In genomic region chr22:37050913-37051628, GRCh38 we compare ENCODE assay signal across 8 cellular contexts. TPM values are rescaled to one million over a fixed set of nuclear protein-coding genes. Genes with fewer than 3 reads are reported as not detected.
A peak's percentile ranks its signal among the peaks of the same experiment; 100 is the strongest.
DNase-seq lines count a peak whose midpoint lies in the region; ATAC-seq, FAIRE-seq and TF ChIP-seq lines count a peak whose summit lies in the region.

No MANE protein-coding gene starts in this region.

- intact Hi-C loops in colonic mucosa (cut with DNase I) = no loop called here
- intact Hi-C loops in sciatic nerve (cut with DNase I) = no loop called here

- H3K9me3 ChIP-seq in BE2C (no peaks in the 10 kb centered on the region), colonic mucosa (no peaks in the 10 kb centered on the region)

- FAIRE-seq in urothelium cell line (lab: Jason Lieb, UNC) = no peak

- no peaks in the 10 kb centered on the region for H3K36me3 Mint-ChIP-seq in IgD-negative memory B cell
- no peaks in the 10 kb centered on the region for H3K36me3 Mint-ChIP-seq in natural killer cell treated with Interleukin-12 subunit alpha and Interleukin-12 subunit beta and Interleukin-15 and Interleukin-18, amount 100 ng/mL, for 72 hours

- peak overlapping the region; percentile 63 to 87 (median 76) for H3K4me3 Mint-ChIP-seq in IgD-negative memory B cell
- peak overlapping the region; percentile 65 for H3K4me3 Mint-ChIP-seq in natural killer cell treated with Interleukin-12 subunit alpha and Interleukin-12 subunit beta and Interleukin-15 and Interleukin-18, amount 100 ng/mL, for 72 hours

- H3K4me1 Mint-ChIP-seq in IgD-negative memory B cell = peaks cover 0 to 10% (median 3%) of the 10 kb centered on the region in 3 donors
- H3K4me1 Mint-ChIP-seq in natural killer cell treated with Interleukin-12 subunit alpha and Interleukin-12 subunit beta and Interleukin-15 and Interleukin-18, amount 100 ng/mL, for 72 hours (ENCODE audit: low read depth in 2 of 2) = peaks cover 5 to 11% of the 10 kb centered on the region in 2 donors

- peak overlapping the region; percentile 54 for H3K4me3 ChIP-seq in BE2C (ENCODE audit: low read depth, low read length)
- peak overlapping the region; percentile 69 for H3K4me3 ChIP-seq in colonic mucosa

- no peaks in the 10 kb centered on the region; the same call in 1 of the 2 replicates for H3K36me3 ChIP-seq in BE2C
- no peaks in the 10 kb centered on the region for H3K36me3 ChIP-seq in colonic mucosa

- peaks cover 3% of the 10 kb centered on the region for H3K27me3 Mint-ChIP-seq in IgD-negative memory B cell
- no peaks in the 10 kb centered on the region for H3K27me3 Mint-ChIP-seq in natural killer cell treated with Interleukin-12 subunit alpha and Interleukin-12 subunit beta and Interleukin-15 and Interleukin-18, amount 100 ng/mL, for 72 hours

- no peak for DNase-seq in BE2C
- DNase-seq in colonic mucosa = no peak
- DNase-seq in natural killer cell treated with Interleukin-12 subunit alpha and Interleukin-12 subunit beta and Interleukin-15 and Interleukin-18, amount 100 ng/mL, for 72 hours (ENCODE audit: low spot score) = no peak
- DNase-seq in urothelium cell line (ENCODE audit: low spot score) = no peak
- DNase-seq in AG08395 (ENCODE audit: low spot score) = no peak
- DNase-seq in T-helper 9 cell = no peak
- DNase-seq in sciatic nerve (ENCODE audit: low spot score) = no peak

- H3K4me1 ChIP-seq in BE2C = peaks cover 5% of the 10 kb centered on the region
- peaks cover 18% of the 10 kb centered on the region for H3K4me1 ChIP-seq in colonic mucosa

- no peak for ATAC-seq in natural killer cell treated with Interleukin-12 subunit alpha and Interleukin-12 subunit beta and Interleukin-15 and Interleukin-18, amount 100 ng/mL, for 72 hours
- ATAC-seq in sciatic nerve = no peak

- no peak for TF ChIP-seq CTCF in BE2C (IDR thresholded peaks at IDR 0.05; ENCODE audit: low read depth, low read length)
- TF ChIP-seq CTCF in colonic mucosa (IDR thresholded peaks at IDR 0.05) = no peak

- H3K27ac Mint-ChIP-seq in IgD-negative memory B cell = peak overlapping the region in 1 of 3 donors; percentile 77
- no peak overlapping the region for H3K27ac Mint-ChIP-seq in natural killer cell treated with Interleukin-12 subunit alpha and Interleukin-12 subunit beta and Interleukin-15 and Interleukin-18, amount 100 ng/mL, for 72 hours

- peak overlapping the region; percentile 56 to 72 for H3K9ac ChIP-seq in colonic mucosa (ENCODE audit: low read depth in 2 of 2, low read length in 2 of 2)

- H3K27me3 ChIP-seq in BE2C = no peaks in the 10 kb centered on the region
- no peaks in the 10 kb centered on the region for H3K27me3 ChIP-seq in colonic mucosa

- peaks cover 0 to 2% (median 0%) of the 10 kb centered on the region in 3 donors for H3K9me3 Mint-ChIP-seq in IgD-negative memory B cell
- no peaks in the 10 kb centered on the region for H3K9me3 Mint-ChIP-seq in natural killer cell treated with Interleukin-12 subunit alpha and Interleukin-12 subunit beta and Interleukin-15 and Interleukin-18, amount 100 ng/mL, for 72 hours

- peak overlapping the region; percentile 81 for H3K27ac ChIP-seq in colonic mucosa

RNA-seq across cellular contexts. Expression of gene KCTD17, which starts 0.5 kb away (rescaled TPM):
- 105 TPM for polyA plus RNA-seq in BE2C (2012; ENCODE audit: insufficient read depth, insufficient read length, low read depth)
- polyA plus RNA-seq in IgD-negative memory B cell = 13.3 TPM
- total RNA-seq in colonic mucosa (10 to 100 TPM; 25.4 to 39.9 TPM), sciatic nerve (17.5 TPM)
- total RNA-seq in natural killer cell treated with Interleukin-12 subunit alpha and Interleukin-12 subunit beta and Interleukin-15 and Interleukin-18, amount 100 ng/mL, for 72 hours = 10 to 100 TPM; 30.5 to 43.8 TPM

RNA-seq across cellular contexts. Expression of gene MPST, which starts 31.5 kb away (rescaled TPM):
- 113 TPM for polyA plus RNA-seq in BE2C (2012; ENCODE audit: insufficient read depth, insufficient read length, low read depth)
- polyA plus RNA-seq in IgD-negative memory B cell = 16.2 TPM
- total RNA-seq in colonic mucosa (100 to 1,000 TPM; 217 to 259 TPM), sciatic nerve (36.4 TPM)
- total RNA-seq in natural killer cell treated with Interleukin-12 subunit alpha and Interleukin-12 subunit beta and Interleukin-15 and Interleukin-18, amount 100 ng/mL, for 72 hours = 10 to 100 TPM; 27.6 to 51.1 TPM

RNA-seq across cellular contexts. Expression of gene TST, which starts 31.8 kb away (rescaled TPM):
- 11.4 TPM for polyA plus RNA-seq in BE2C (2012; ENCODE audit: insufficient read depth, insufficient read length, low read depth)
- 3.8 TPM for polyA plus RNA-seq in IgD-negative memory B cell
- 100 to 1,000 TPM; 410 to 474 TPM for total RNA-seq in colonic mucosa
- 10 to 100 TPM; 12.2 to 17.9 TPM for total RNA-seq in natural killer cell treated with Interleukin-12 subunit alpha and Interleukin-12 subunit beta and Interleukin-15 and Interleukin-18, amount 100 ng/mL, for 72 hours
- total RNA-seq in sciatic nerve = 20.6 TPM

RNA-seq across cellular contexts. Expression of gene TMPRSS6, which starts 58.4 kb away (rescaled TPM):
- polyA plus RNA-seq in BE2C (2012; ENCODE audit: insufficient read depth, insufficient read length, low read depth) = 0.74 TPM
- polyA plus RNA-seq in IgD-negative memory B cell = not detected
- 1 to 10 TPM in 1 of 2 donors, under 1 TPM in 1; 0.10 to 1.5 TPM for total RNA-seq in colonic mucosa
- total RNA-seq in natural killer cell treated with Interleukin-12 subunit alpha and Interleukin-12 subunit beta and Interleukin-15 and Interleukin-18, amount 100 ng/mL, for 72 hours = 1 to 10 TPM; 1.8 to 1.9 TPM
- total RNA-seq in sciatic nerve = not detected

Comparison
In these comparisons a context has a peak if more than half of its experiments do, and no peak if none do; other contexts are left out.
1. RNA of gene TST, which starts 31.8 kb away (total RNA-seq): 410 to 474 TPM in colonic mucosa; 20.6 TPM in sciatic nerve (single experiment) and 12.2 to 17.9 TPM in natural killer cell treated with Interleukin-12 subunit alpha and Interleukin-12 subunit beta and Interleukin-15 and Interleukin-18, amount 100 ng/mL, for 72 hours; every median in the first group is over 10 times any median in the second.